In genomic region chr12:27967551-27968054, GRCh38 we compare ENCODE assay signal across 13 cellular contexts. TPM values are rescaled to one million over a fixed set of nuclear protein-coding genes. Genes with fewer than 3 reads are reported as not detected.
DNase-seq lines count a peak whose midpoint lies in the region; ATAC-seq and TF ChIP-seq lines count a peak whose summit lies in the region.
"Had no signal": no experiment of that assay in that cellular context is flagged by ENCODE, and none has a peak within 500 bp of the region (broad histone marks: within the 10 kb centered on the region; RNA-seq: fewer than 3 reads in every experiment).

No MANE protein-coding gene starts in this region.

- ATAC-seq in SK-N-SH treated with all-trans-retinoic acid at 6 μM for 48 hours, result no peak
- no peak for ATAC-seq in GM18858 (IDR thresholded peaks at IDR 0.05; ENCODE audit: unreplicated experiment)
- no peak for ATAC-seq in GM19023 (IDR thresholded peaks at IDR 0.05; ENCODE audit: unreplicated experiment)

- DNase-seq in GM03348 (ENCODE audit: low spot score) (peak; percentile 35), NCI-H2029 treated with DMSO at 0.1 percent for 48 hours (lab: John Stamatoyannopoulos, UW) (peak; percentile 61), myocyte (ENCODE audit: low read depth) (peak; percentile 73), NOMO-1 treated with DMSO at 0.1 percent for 48 hours (lab: John Stamatoyannopoulos, UW; ENCODE audit: unreplicated experiment) (no peak), NCI-H345 treated with DMSO at 0.1 percent for 48 hours (lab: John Stamatoyannopoulos, UW; ENCODE audit: unreplicated experiment) (no peak)
- DNase-seq: activated CD4-positive, CD25-positive, alpha-beta regulatory T cell; activated naive CD8-positive, alpha-beta T cell treated with anti-CD3 and anti-CD28 coated beads, Interleukin-2, amount 50 U/mL, for 24 hours; activated T-cell treated with anti-CD3 and anti-CD28 coated beads for 4 hours; CD4-positive, CD25-positive, alpha-beta regulatory T cell; NK-92 treated with Interleukin-12 subunit alpha and Interleukin-12 subunit beta, amount 100 ng/mL, for 24 hours had no signal

TF ChIP-seq in SK-N-SH treated with all-trans-retinoic acid at 6 μM for 48 hours, 23 proteins besides CTCF, POLR2A, EP300 and RAD21:
- peak; percentile 30; the same call in 1 of the 2 replicates for TF ChIP-seq PATZ1 (CRISPR knock-in tag; IDR thresholded peaks at IDR 0.05; ENCODE audit: borderline replicate concordance)
- TF ChIP-seq, protein P1, sequence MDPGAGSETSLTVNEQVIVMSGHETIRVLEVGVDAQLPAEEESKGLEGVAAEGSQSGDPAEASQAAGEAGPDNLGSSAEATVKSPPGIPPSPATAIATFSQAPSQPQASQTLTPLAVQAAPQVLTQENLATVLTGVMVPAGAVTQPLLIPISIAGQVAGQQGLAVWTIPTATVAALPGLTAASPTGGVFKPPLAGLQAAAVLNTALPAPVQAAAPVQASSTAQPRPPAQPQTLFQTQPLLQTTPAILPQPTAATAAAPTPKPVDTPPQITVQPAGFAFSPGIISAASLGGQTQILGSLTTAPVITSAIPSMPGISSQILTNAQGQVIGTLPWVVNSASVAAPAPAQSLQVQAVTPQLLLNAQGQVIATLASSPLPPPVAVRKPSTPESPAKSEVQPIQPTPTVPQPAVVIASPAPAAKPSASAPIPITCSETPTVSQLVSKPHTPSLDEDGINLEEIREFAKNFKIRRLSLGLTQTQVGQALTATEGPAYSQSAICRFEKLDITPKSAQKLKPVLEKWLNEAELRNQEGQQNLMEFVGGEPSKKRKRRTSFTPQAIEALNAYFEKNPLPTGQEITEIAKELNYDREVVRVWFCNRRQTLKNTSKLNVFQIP (CRISPR knock-in tag; IDR thresholded peaks at IDR 0.05; ENCODE audit: borderline replicate concordance, low read depth), result no peak

RNA-seq across cellular contexts. Expression of gene PTHLH, which starts 4.9 kb away (rescaled TPM):
- 1.3 and 3.3 TPM in 2 replicates for total RNA-seq in myocyte
- polyA plus RNA-seq in myocyte (2012), result 3.9 TPM
- total RNA-seq: CD4-positive, CD25-positive, alpha-beta regulatory T cell had no signal

Comparison
In these comparisons a context has a peak if more than half of its experiments do, and no peak if none do; other contexts are left out.
1. DNase-seq: peak in GM03348 (single experiment), NCI-H2029 treated with DMSO at 0.1 percent for 48 hours (single experiment) and myocyte (single experiment); none in NOMO-1 treated with DMSO at 0.1 percent for 48 hours (single experiment) and NCI-H345 treated with DMSO at 0.1 percent for 48 hours (single experiment).